In the genomic region with DNA sequence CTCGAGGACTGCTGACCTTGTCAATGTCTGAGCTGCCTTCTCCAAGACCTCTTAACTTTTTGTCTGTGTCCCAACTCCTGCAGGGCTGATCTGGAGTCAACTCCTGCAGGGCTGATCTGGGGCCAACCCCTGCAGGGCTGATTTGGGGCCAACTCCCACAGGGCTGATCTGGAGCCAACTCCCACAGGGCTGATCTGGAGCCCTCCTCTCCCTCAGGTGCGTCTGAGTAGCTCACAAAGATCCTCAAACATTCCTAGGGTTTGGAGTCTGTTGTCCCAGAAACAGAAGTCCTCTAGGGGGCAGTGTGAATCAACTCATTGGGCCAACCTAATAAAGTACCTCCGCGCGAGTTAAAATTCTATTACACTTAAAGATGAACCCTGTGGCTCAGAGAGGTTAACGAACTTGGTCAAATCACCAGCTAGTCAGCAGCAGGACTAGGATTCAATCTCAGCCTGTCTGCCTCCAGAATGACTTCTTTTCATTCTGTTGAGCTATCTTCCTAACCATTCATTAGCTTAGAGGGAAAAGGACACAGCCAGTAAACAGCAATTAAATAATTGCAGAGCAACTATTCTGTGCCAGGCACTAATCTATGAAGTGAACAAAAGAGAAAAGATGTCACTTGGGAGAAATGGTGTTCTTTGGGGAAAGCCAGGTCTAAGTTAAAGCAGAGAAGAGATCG, we compare ENCODE assay signal across 9 cellular contexts. TPM values are rescaled to one million over a fixed set of nuclear protein-coding genes. Genes with fewer than 3 reads are reported as not detected.
DNase-seq lines count a peak whose midpoint lies in the region; ATAC-seq and TF ChIP-seq lines count a peak whose summit lies in the region.
"Had no signal": no experiment of that assay in that cellular context is flagged by ENCODE, and none has a peak within 500 bp of the region (broad histone marks: within the 10 kb centered on the region; RNA-seq: fewer than 3 reads in every experiment).

No MANE protein-coding gene starts in this region.

- H3K27me3 Mint-ChIP-seq in HFFc6 (ENCODE audit: insufficient read depth) (peaks cover 19% of the 10 kb centered on the region), mesothelial cell of epicardium (ENCODE audit: low read depth) (peaks cover 47% of the 10 kb centered on the region)

- H3K4me3 Mint-ChIP-seq in HFFc6 (no peak overlapping the region), mesothelial cell of epicardium (no peak overlapping the region)
- H3K4me3 Mint-ChIP-seq: stimulated activated naive CD8-positive, alpha-beta T cell treated with anti-CD3 and anti-CD28 coated beads, Interleukin-15, Interleukin-2, amounts not matched to agents 100 ng/mL and 50 ng/mL, for 24 hours had no signal

- no peaks in the 10 kb centered on the region for H3K9me3 ChIP-seq in effector memory CD4-positive, alpha-beta T cell (ENCODE audit: control insufficient read depth, low read length)

- no peak for ATAC-seq in HG02763 (IDR thresholded peaks at IDR 0.05; ENCODE audit: unreplicated experiment)

- no peaks in the 10 kb centered on the region for H3K4me1 ChIP-seq in effector memory CD4-positive, alpha-beta T cell (ENCODE audit: control insufficient read depth, insufficient read depth, low read length, poor library complexity, severe bottlenecking)

- H3K4me1 Mint-ChIP-seq in HFFc6 (ENCODE audit: low read depth) (peaks cover 40% of the 10 kb centered on the region), mesothelial cell of epicardium (peaks cover 26% of the 10 kb centered on the region)

- peaks cover 3% of the 10 kb centered on the region for H3K27me3 ChIP-seq in effector memory CD4-positive, alpha-beta T cell (replicated peaks; ENCODE audit: control insufficient read depth, insufficient read depth, low read length, poor library complexity, severe bottlenecking)

- no peak overlapping the region for H3K27ac Mint-ChIP-seq in HFFc6
- H3K27ac Mint-ChIP-seq in mesothelial cell of epicardium: peak overlapping the region; percentile 86
- H3K27ac Mint-ChIP-seq: stimulated activated naive CD8-positive, alpha-beta T cell treated with anti-CD3 and anti-CD28 coated beads, Interleukin-15, Interleukin-2, amounts not matched to agents 100 ng/mL and 50 ng/mL, for 24 hours had no signal

- TF ChIP-seq CTCF in C4-2B (conservative IDR thresholded peaks at IDR 0.05): peak; percentile 90
- TF ChIP-seq CTCF in HFFc6 (IDR thresholded peaks at IDR 0.05): peak; percentile 91
- peak; percentile 75 for TF ChIP-seq CTCF in mesothelial cell of epicardium (IDR thresholded peaks at IDR 0.05; ENCODE audit: unreplicated experiment)

- H3K27ac ChIP-seq in C4-2B: peak overlapping the region; percentile 19; the same call in 1 of the 2 replicates
- no peak overlapping the region for H3K27ac ChIP-seq in effector memory CD4-positive, alpha-beta T cell (ENCODE audit: insufficient read depth, low read length, poor library complexity, severe bottlenecking)

- H3K36me3 Mint-ChIP-seq in HFFc6 (ENCODE audit: low read depth) (peaks cover 6% of the 10 kb centered on the region), mesothelial cell of epicardium (no peaks in the 10 kb centered on the region)

- DNase-seq in HFFc6 (peak; percentile 62), NCI-H69 (lab: John Stamatoyannopoulos, UW) (peak; percentile 73), mesothelial cell of epicardium (ENCODE audit: low spot score in 2 of 2, unreplicated experiment in 2 of 2) (peak in 1 of 2 experiments; percentile 54)
- DNase-seq in activated CD4-positive, alpha-beta T cell treated with anti-CD3 and anti-CD28 coated beads, Interleukin-2, amount 50 U/mL, for 48 hours: peak; percentile 52 to 65
- DNase-seq in effector memory CD4-positive, alpha-beta T cell: peak; percentile 13 to 51 (median 16)
- peak; percentile 11 to 29 for DNase-seq in stimulated activated CD8-positive, alpha-beta memory T cell treated with anti-CD3 and anti-CD28 coated beads, Interleukin-7, amount 100 ng/mL, for 4 hours (ENCODE audit: low read depth in 2 of 2)

- H3K36me3 ChIP-seq in effector memory CD4-positive, alpha-beta T cell (ENCODE audit: control insufficient read depth, insufficient read depth, low read length): no peaks in the 10 kb centered on the region

- H3K9me3 Mint-ChIP-seq in HFFc6 (peaks cover 5% of the 10 kb centered on the region), mesothelial cell of epicardium (peaks cover 5% of the 10 kb centered on the region)
- H3K9me3 Mint-ChIP-seq: stimulated activated naive CD8-positive, alpha-beta T cell treated with anti-CD3 and anti-CD28 coated beads, Interleukin-15, Interleukin-2, amounts not matched to agents 100 ng/mL and 50 ng/mL, for 24 hours had no signal

- no peak overlapping the region for H3K4me3 ChIP-seq in effector memory CD4-positive, alpha-beta T cell (ENCODE audit: insufficient read depth, low read depth, low read length, poor library complexity, severe bottlenecking)

RNA-seq across cellular contexts. Expression of gene RLF, which starts 17.2 kb away (rescaled TPM):
- 10 to 100 TPM in 1 of 6 experiments, 1 to 10 TPM in 5; 7.2 to 10.2 (median 8.8) TPM for total RNA-seq in HFFc6 (2021; fragmentation: NEBNext Ultra II Directional; extraction: Animal tissue kit (Norgen Biotek cat#: 25700))
- total RNA-seq in mesothelial cell of epicardium: 33.2 to 33.6 TPM (median 33.3 TPM) in 3 replicates

RNA-seq across cellular contexts. Expression of gene PPT1, which starts 47.0 kb away (rescaled TPM):
- total RNA-seq in HFFc6 (2021; fragmentation: NEBNext Ultra II Directional; extraction: Animal tissue kit (Norgen Biotek cat#: 25700)): 10 to 100 TPM; 73.1 to 88.8 (median 82.5) TPM
- 81.8 to 90.9 TPM (median 85.3 TPM) in 3 replicates for total RNA-seq in mesothelial cell of epicardium
